11 cellular contexts compared by ENCODE assay signal in genomic region chr21:26565105-26565504, GRCh38.
"Had no signal": no experiment of that assay in that cellular context is flagged by ENCODE, and none has a peak within 500 bp of the region (broad histone marks: within the 10 kb centered on the region; RNA-seq: fewer than 3 reads in every experiment).

No MANE protein-coding gene starts in this region.

- H3K27me3 ChIP-seq: colonic mucosa had no signal

- H3K4me3 Mint-ChIP-seq: activated naive CD4-positive, alpha-beta T cell treated with anti-CD3 and anti-CD28 coated beads, Interleukin-2, amount 10 ng/mL, durations not matched to agents 7 days and 5 days; stimulated activated memory B cell treated with anti-CD40 and anti-IgM and Interleukin-4, amounts not matched to agents 10 μg/mL and 1 μg/mL and 100 μg/mL, for 72 hours; T-helper 1 cell treated with Interleukin-12 subunit alpha and Interleukin-12 subunit beta and Interleukin-4 antibody, amounts not matched to agents 30 μg/mL and 1 μg/mL, for 36 hours; type B pancreatic cell had no signal

- H3K27ac Mint-ChIP-seq: activated naive CD4-positive, alpha-beta T cell treated with anti-CD3 and anti-CD28 coated beads, Interleukin-2, amount 10 ng/mL, durations not matched to agents 7 days and 5 days; activated T-helper 2 cell treated with anti-CD3 and anti-CD28 coated beads, Interferon-gamma antibody, Interleukin-2, Interleukin-4, amounts not matched to agents 10 μg/mL and 5 μg/mL and 100 μg/mL, durations not matched to agents 14 hours and 24 hours and 36 hours; stimulated activated memory B cell treated with anti-CD40 and anti-IgM and Interleukin-4, amounts not matched to agents 10 μg/mL and 1 μg/mL and 100 μg/mL, for 72 hours; T-helper 1 cell treated with Interleukin-12 subunit alpha and Interleukin-12 subunit beta and Interleukin-4 antibody, amounts not matched to agents 30 μg/mL and 1 μg/mL, for 36 hours; type B pancreatic cell had no signal

- H3K9me3 ChIP-seq: colonic mucosa had no signal

- H3K36me3 ChIP-seq: colonic mucosa had no signal

- H3K36me3 Mint-ChIP-seq: activated naive CD4-positive, alpha-beta T cell treated with anti-CD3 and anti-CD28 coated beads, Interleukin-2, amount 10 ng/mL, durations not matched to agents 7 days and 5 days; stimulated activated memory B cell treated with anti-CD40 and anti-IgM and Interleukin-4, amounts not matched to agents 10 μg/mL and 1 μg/mL and 100 μg/mL, for 72 hours had no signal

- H3K9me3 Mint-ChIP-seq: activated naive CD4-positive, alpha-beta T cell treated with anti-CD3 and anti-CD28 coated beads, Interleukin-2, amount 10 ng/mL, durations not matched to agents 7 days and 5 days; activated T-helper 2 cell treated with anti-CD3 and anti-CD28 coated beads, Interferon-gamma antibody, Interleukin-2, Interleukin-4, amounts not matched to agents 10 μg/mL and 5 μg/mL and 100 μg/mL, durations not matched to agents 14 hours and 24 hours and 36 hours; T-helper 1 cell treated with Interleukin-12 subunit alpha and Interleukin-12 subunit beta and Interleukin-4 antibody, amounts not matched to agents 30 μg/mL and 1 μg/mL, for 36 hours had no signal

- H3K27ac ChIP-seq: colonic mucosa, SK-N-MC had no signal

- H3K27me3 Mint-ChIP-seq: activated naive CD4-positive, alpha-beta T cell treated with anti-CD3 and anti-CD28 coated beads, Interleukin-2, amount 10 ng/mL, durations not matched to agents 7 days and 5 days; type B pancreatic cell had no signal

- H3K4me3 ChIP-seq: colonic mucosa, SK-N-MC, smooth muscle cell had no signal

- H3K4me1 ChIP-seq: colonic mucosa had no signal

- ATAC-seq: stimulated activated memory B cell treated with anti-CD40 and anti-IgM and Interleukin-4, amounts not matched to agents 10 μg/mL and 1 μg/mL and 100 μg/mL, for 72 hours had no signal

- H3K4me1 Mint-ChIP-seq: activated naive CD4-positive, alpha-beta T cell treated with anti-CD3 and anti-CD28 coated beads, Interleukin-2, amount 10 ng/mL, durations not matched to agents 7 days and 5 days; stimulated activated memory B cell treated with anti-CD40 and anti-IgM and Interleukin-4, amounts not matched to agents 10 μg/mL and 1 μg/mL and 100 μg/mL, for 72 hours had no signal

- DNase-seq: activated naive CD4-positive, alpha-beta T cell treated with anti-CD3 and anti-CD28 coated beads, Interleukin-2, amount 10 ng/mL, durations not matched to agents 7 days and 5 days; caudate nucleus; colonic mucosa; effector memory CD4-positive, alpha-beta T cell; midbrain had no signal
